8 cellular contexts compared by ENCODE assay signal in the genomic region with DNA sequence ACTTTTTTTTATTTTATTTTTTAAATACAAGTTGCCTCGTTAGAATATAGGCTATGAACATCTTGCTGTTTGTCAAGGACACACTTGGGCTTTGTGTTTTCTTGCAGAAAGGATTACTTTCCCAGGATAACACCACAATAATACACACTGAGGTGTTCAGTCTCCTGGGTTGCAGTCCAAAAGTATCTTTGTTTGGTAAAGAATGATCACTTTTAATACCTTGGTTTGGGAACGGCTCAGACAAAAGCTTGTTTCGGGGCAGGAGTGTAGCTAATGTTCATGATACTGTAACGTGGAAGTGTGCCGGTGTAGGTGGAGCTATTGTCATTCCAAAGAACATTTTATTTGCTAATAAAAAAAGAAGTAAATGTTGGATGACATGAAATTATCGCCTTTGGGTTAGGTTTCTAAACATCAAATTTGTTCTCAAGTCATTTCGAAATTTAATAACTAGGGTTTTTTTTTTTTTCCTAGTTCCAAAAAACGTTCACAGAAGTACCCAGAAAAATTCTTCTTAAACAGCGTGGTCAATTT.
DNase-seq lines count a peak whose midpoint lies in the region; ATAC-seq and TF ChIP-seq lines count a peak whose summit lies in the region.

No MANE protein-coding gene starts in this region.

- H3K9ac ChIP-seq in duodenal mucosa (ENCODE audit: low read depth in 1 of 2, low read length in 2 of 2), result peak overlapping the region; percentile 65 to 86

- H3K27me3 ChIP-seq in duodenal mucosa (ENCODE audit: control insufficient read depth in 1 of 2, insufficient read depth in 2 of 2, low read length in 2 of 2), result no peaks in the 10 kb centered on the region

- no peak for TF ChIP-seq CTCF in C4-2B (conservative IDR thresholded peaks at IDR 0.05)
- TF ChIP-seq CTCF in nephron (IDR thresholded peaks at IDR 0.05; ENCODE audit: unreplicated experiment in 3 of 3), result no peak

- peak overlapping the region; percentile 40 to 97 (median 95) for H3K27ac Mint-ChIP-seq in nephron

- H3K9me3 Mint-ChIP-seq in nephron, result no peaks in the 10 kb centered on the region

- H3K27me3 Mint-ChIP-seq in nephron (ENCODE audit: low read depth), result no peaks in the 10 kb centered on the region

- no peak for ATAC-seq in GM19023 (IDR thresholded peaks at IDR 0.05; ENCODE audit: unreplicated experiment)

- peaks cover 48% of the 10 kb centered on the region for H3K4me1 Mint-ChIP-seq in nephron

- peak overlapping the region; percentile 87 to 96 (median 93) for H3K4me3 Mint-ChIP-seq in nephron

- H3K36me3 Mint-ChIP-seq in nephron (ENCODE audit: low read depth), result peaks cover 19% of the 10 kb centered on the region

- DNase-seq in NCI-H69 (lab: John Stamatoyannopoulos, UW) (peak; percentile 30), NCI-H748 (lab: John Stamatoyannopoulos, UW; ENCODE audit: unreplicated experiment) (no peak), UCSD-AML1 (lab: John Stamatoyannopoulos, UW; ENCODE audit: unreplicated experiment) (no peak), DMS53 treated with DMSO at 0.1 percent for 48 hours (lab: John Stamatoyannopoulos, UW; ENCODE audit: unreplicated experiment) (no peak)

- H3K36me3 ChIP-seq in duodenal mucosa (ENCODE audit: control insufficient read depth in 1 of 2, insufficient read depth in 2 of 2, low read length in 2 of 2), result peaks cover 0 to 7% of the 10 kb centered on the region in 2 donors

- H3K27ac ChIP-seq in C4-2B (peak overlapping the region; percentile 95), duodenal mucosa (ENCODE audit: low read depth, low read length) (no peak overlapping the region)

- H3K4me1 ChIP-seq in duodenal mucosa (ENCODE audit: control insufficient read depth in 1 of 2, insufficient read depth in 2 of 2, low read length in 2 of 2), result peaks cover 35 to 42% of the 10 kb centered on the region in 2 donors

- no peaks in the 10 kb centered on the region for H3K9me3 ChIP-seq in duodenal mucosa (ENCODE audit: control insufficient read depth in 1 of 2, low read length in 2 of 2)

- peak overlapping the region; percentile 88 to 91 for H3K4me3 ChIP-seq in duodenal mucosa (ENCODE audit: low read depth in 1 of 2, low read length in 2 of 2)
